In the genomic region with DNA sequence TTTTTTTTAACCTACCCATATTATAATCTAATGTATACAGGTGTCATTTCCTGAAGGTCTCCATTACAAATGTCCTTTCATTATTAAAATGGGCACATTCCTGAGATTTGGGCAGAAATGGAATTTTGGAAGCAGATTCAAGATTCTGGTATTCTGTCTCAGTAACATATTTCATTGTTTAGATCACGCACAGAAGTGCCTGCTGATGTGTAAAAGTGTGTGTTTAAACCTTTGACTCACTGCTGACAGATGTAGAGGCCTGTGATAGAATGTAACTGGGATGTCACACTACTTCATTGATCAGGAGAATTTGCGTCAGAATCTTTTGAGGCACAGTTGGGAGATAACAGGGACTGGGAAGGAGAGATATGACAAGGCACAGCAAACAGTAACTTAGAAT, we compare ENCODE assay signal across 28 cellular contexts.
DNase-seq lines count a peak whose midpoint lies in the region; ATAC-seq and TF ChIP-seq lines count a peak whose summit lies in the region.
"Had no signal": no experiment of that assay in that cellular context is flagged by ENCODE, and none has a peak within 500 bp of the region (broad histone marks: within the 10 kb centered on the region; RNA-seq: fewer than 3 reads in every experiment).

No MANE protein-coding gene starts in this region.

- intact Hi-C loops in activated CD8-positive, alpha-beta T cell treated with anti-CD3 and anti-CD28 coated beads for 36 hours (cut with micrococcal nuclease), result no loop called here

- TF ChIP-seq CTCF in activated CD8-positive, alpha-beta T cell treated with anti-CD3 and anti-CD28 coated beads for 36 hours (IDR thresholded peaks at IDR 0.05), result no peak
- TF ChIP-seq CTCF in fibroblast of the aortic adventitia (IDR thresholded peaks at IDR 0.05; ENCODE audit: insufficient read depth, low read length), result no peak

- peaks cover 43% of the 10 kb centered on the region for H3K4me1 Mint-ChIP-seq in activated CD8-positive, alpha-beta T cell treated with anti-CD3 and anti-CD28 coated beads, Interleukin-2, amount 10 ng/mL, durations not matched to agents 7 days and 5 days (ENCODE audit: low read depth)
- peaks cover 15% of the 10 kb centered on the region for H3K4me1 Mint-ChIP-seq in activated CD8-positive, alpha-beta T cell treated with anti-CD3 and anti-CD28 coated beads for 36 hours (ENCODE audit: low read depth)
- peaks cover 74% of the 10 kb centered on the region for H3K4me1 Mint-ChIP-seq in activated CD4-positive, alpha-beta memory T cell treated with anti-CD3 and anti-CD28 coated beads, Interleukin-2, amount 10 ng/mL, durations not matched to agents 7 days and 5 days
- H3K4me1 Mint-ChIP-seq: activated naive CD4-positive, alpha-beta T cell treated with anti-CD3 and anti-CD28 coated beads, Interleukin-2, amount 50 U/mL, for 24 hours; stimulated activated naive B cell treated with anti-CD40 and anti-IgM and Interleukin-4, amounts not matched to agents 10 μg/mL and 1 μg/mL and 100 μg/mL, for 72 hours had no signal

- POLR2A ChIA-PET in activated CD8-positive, alpha-beta T cell treated with anti-CD3 and anti-CD28 coated beads, Interleukin-2, amount 10 ng/mL, durations not matched to agents 7 days and 5 days (lab: Charles Lee), result interaction anchor here (0.7 kb wide), 1 partner anchor 1461 kb away, joined by 3 read pairs; no protein-coding TSS in a partner anchor
- POLR2A ChIA-PET in activated CD8-positive, alpha-beta T cell treated with anti-CD3 and anti-CD28 coated beads for 36 hours (lab: Charles Lee), result interaction anchor here (1.6 kb wide), 1 partner anchor 12 kb away, joined by 4 read pairs; no protein-coding TSS in a partner anchor
- POLR2A ChIA-PET in activated CD4-positive, alpha-beta memory T cell treated with anti-CD3 and anti-CD28 coated beads, Interleukin-2, amount 10 ng/mL, durations not matched to agents 7 days and 5 days (lab: Charles Lee), result interaction anchor here (1.3 to 2.8 kb wide), 3 partner anchors 9 to 31 kb away, joined by 3 to 15 read pairs (median 10); no protein-coding TSS in a partner anchor

- no peaks in the 10 kb centered on the region for H3K27me3 Mint-ChIP-seq in activated CD8-positive, alpha-beta T cell treated with anti-CD3 and anti-CD28 coated beads, Interleukin-2, amount 10 ng/mL, durations not matched to agents 7 days and 5 days (ENCODE audit: low read depth)
- no peaks in the 10 kb centered on the region for H3K27me3 Mint-ChIP-seq in activated CD8-positive, alpha-beta T cell treated with anti-CD3 and anti-CD28 coated beads for 36 hours
- no peaks in the 10 kb centered on the region for H3K27me3 Mint-ChIP-seq in activated CD4-positive, alpha-beta memory T cell treated with anti-CD3 and anti-CD28 coated beads, Interleukin-2, amount 10 ng/mL, durations not matched to agents 7 days and 5 days
- H3K27me3 Mint-ChIP-seq: activated naive CD4-positive, alpha-beta T cell treated with anti-CD3 and anti-CD28 coated beads, Interleukin-2, amount 50 U/mL, for 24 hours; CD4-positive, alpha-beta memory T cell; stimulated activated naive B cell treated with anti-CD40 and anti-IgM and Interleukin-4, amounts not matched to agents 10 μg/mL and 1 μg/mL and 100 μg/mL, for 72 hours had no signal

- peak; percentile 7 for DNase-seq in activated CD8-positive, alpha-beta T cell treated with anti-CD3 and anti-CD28 coated beads, Interleukin-2, amount 10 ng/mL, durations not matched to agents 7 days and 5 days
- DNase-seq in activated CD8-positive, alpha-beta T cell treated with anti-CD3 and anti-CD28 coated beads for 36 hours, result no peak
- DNase-seq in EH (ENCODE audit: low read depth) (peak; percentile 73), fibroblast of the aortic adventitia (ENCODE audit: low read depth) (peak; percentile 68), medulla oblongata (ENCODE audit: extremely low spot score) (no peak), activated gamma-delta T cell treated with Interleukin-2 at 50 U/mL for 16 hours (no peak)
- DNase-seq in activated CD4-positive, alpha-beta memory T cell treated with anti-CD3 and anti-CD28 coated beads, Interleukin-2, amount 10 ng/mL, durations not matched to agents 7 days and 5 days, result no peak
- no peak for DNase-seq in stimulated activated CD4-positive, alpha-beta T cell treated with anti-CD3 and anti-CD28 coated beads, Interleukin-4, amount 100 ng/mL, for 24 hours
- DNase-seq: activated CD4-positive, CD25-positive, alpha-beta regulatory T cell treated with anti-CD3 and anti-CD28 coated beads, Interleukin-2, amount 50 U/mL, for 72 hours; activated CD8-positive, alpha-beta memory T cell treated with anti-CD3 and anti-CD28 coated beads for 24 hours; activated T-cell treated with anti-CD3 and anti-CD28 coated beads, Interleukin-2, amount 50 U/mL, for 4 hours; CD4-positive, alpha-beta memory T cell; colonic mucosa; effector CD4-positive, alpha-beta T cell; mucosa of descending colon; NCI-H1417 treated with DMSO at 0.1 percent for 48 hours; NCI-H2029 treated with DMSO at 0.1 percent for 48 hours; NCI-H524 treated with DMSO at 0.1 percent for 48 hours; nephron progenitor cell; NK-92 treated with Interleukin-12 subunit alpha and Interleukin-12 subunit beta, amount 100 ng/mL, for 24 hours; stimulated activated naive B cell treated with anti-CD40 and anti-IgM and Interleukin-4, amounts not matched to agents 10 μg/mL and 1 μg/mL and 100 μg/mL, for 72 hours; upper lobe of right lung had no signal

- H3K36me3 Mint-ChIP-seq in activated CD8-positive, alpha-beta T cell treated with anti-CD3 and anti-CD28 coated beads, Interleukin-2, amount 10 ng/mL, durations not matched to agents 7 days and 5 days (ENCODE audit: low read depth), result peaks cover 23% of the 10 kb centered on the region
- H3K36me3 Mint-ChIP-seq in activated CD8-positive, alpha-beta T cell treated with anti-CD3 and anti-CD28 coated beads for 36 hours (ENCODE audit: low read depth), result no peaks in the 10 kb centered on the region
- H3K36me3 Mint-ChIP-seq in activated CD4-positive, alpha-beta memory T cell treated with anti-CD3 and anti-CD28 coated beads, Interleukin-2, amount 10 ng/mL, durations not matched to agents 7 days and 5 days (ENCODE audit: low read depth), result peaks cover 48% of the 10 kb centered on the region

- no peak overlapping the region for H3K4me3 Mint-ChIP-seq in activated CD8-positive, alpha-beta T cell treated with anti-CD3 and anti-CD28 coated beads, Interleukin-2, amount 10 ng/mL, durations not matched to agents 7 days and 5 days
- no peak overlapping the region for H3K4me3 Mint-ChIP-seq in activated CD8-positive, alpha-beta T cell treated with anti-CD3 and anti-CD28 coated beads for 36 hours
- no peak overlapping the region for H3K4me3 Mint-ChIP-seq in activated CD4-positive, alpha-beta memory T cell treated with anti-CD3 and anti-CD28 coated beads, Interleukin-2, amount 10 ng/mL, durations not matched to agents 7 days and 5 days
- H3K4me3 Mint-ChIP-seq: activated naive CD4-positive, alpha-beta T cell treated with anti-CD3 and anti-CD28 coated beads, Interleukin-2, amount 50 U/mL, for 24 hours; activated T-cell treated with anti-CD3 and anti-CD28 coated beads, Interleukin-2, amount 50 U/mL, for 4 hours; CD4-positive, alpha-beta memory T cell; nephron progenitor cell; stimulated activated naive B cell treated with anti-CD40 and anti-IgM and Interleukin-4, amounts not matched to agents 10 μg/mL and 1 μg/mL and 100 μg/mL, for 72 hours had no signal

- H3K27ac Mint-ChIP-seq in activated CD8-positive, alpha-beta T cell treated with anti-CD3 and anti-CD28 coated beads, Interleukin-2, amount 10 ng/mL, durations not matched to agents 7 days and 5 days, result peak overlapping the region; percentile 83
- no peak overlapping the region for H3K27ac Mint-ChIP-seq in activated CD8-positive, alpha-beta T cell treated with anti-CD3 and anti-CD28 coated beads for 36 hours
- H3K27ac Mint-ChIP-seq in activated CD4-positive, alpha-beta memory T cell treated with anti-CD3 and anti-CD28 coated beads, Interleukin-2, amount 10 ng/mL, durations not matched to agents 7 days and 5 days, result peak overlapping the region; percentile 91
- H3K27ac Mint-ChIP-seq: activated naive CD4-positive, alpha-beta T cell treated with anti-CD3 and anti-CD28 coated beads, Interleukin-2, amount 50 U/mL, for 24 hours; CD4-positive, alpha-beta memory T cell; nephron progenitor cell; stimulated activated naive B cell treated with anti-CD40 and anti-IgM and Interleukin-4, amounts not matched to agents 10 μg/mL and 1 μg/mL and 100 μg/mL, for 72 hours had no signal

- peaks cover 6% of the 10 kb centered on the region for H3K9me3 Mint-ChIP-seq in activated CD8-positive, alpha-beta T cell treated with anti-CD3 and anti-CD28 coated beads, Interleukin-2, amount 10 ng/mL, durations not matched to agents 7 days and 5 days (ENCODE audit: insufficient read depth)
- no peaks in the 10 kb centered on the region for H3K9me3 Mint-ChIP-seq in activated CD8-positive, alpha-beta T cell treated with anti-CD3 and anti-CD28 coated beads for 36 hours
- peaks cover 6% of the 10 kb centered on the region for H3K9me3 Mint-ChIP-seq in activated CD4-positive, alpha-beta memory T cell treated with anti-CD3 and anti-CD28 coated beads, Interleukin-2, amount 10 ng/mL, durations not matched to agents 7 days and 5 days
- H3K9me3 Mint-ChIP-seq: activated naive CD4-positive, alpha-beta T cell treated with anti-CD3 and anti-CD28 coated beads, Interleukin-2, amount 50 U/mL, for 24 hours; activated T-cell treated with anti-CD3 and anti-CD28 coated beads, Interleukin-2, amount 50 U/mL, for 4 hours; CD4-positive, alpha-beta memory T cell; stimulated activated naive B cell treated with anti-CD40 and anti-IgM and Interleukin-4, amounts not matched to agents 10 μg/mL and 1 μg/mL and 100 μg/mL, for 72 hours had no signal

- no peak overlapping the region for H3K4me3 ChIP-seq in fibroblast of the aortic adventitia (ENCODE audit: low read depth, low read length)
- H3K4me3 ChIP-seq: colonic mucosa, hepatocyte, lung, mucosa of descending colon, suprapubic skin, upper lobe of right lung had no signal

- no peak for ATAC-seq in activated CD8-positive, alpha-beta T cell treated with anti-CD3 and anti-CD28 coated beads, Interleukin-2, amount 10 ng/mL, durations not matched to agents 7 days and 5 days
- no peak for ATAC-seq in activated CD8-positive, alpha-beta T cell treated with anti-CD3 and anti-CD28 coated beads for 36 hours
- ATAC-seq: activated T-cell treated with anti-CD3 and anti-CD28 coated beads, Interleukin-2, amount 50 U/mL, for 4 hours; mucosa of descending colon; Right ventricle myocardium inferior; SK-N-SH treated with all-trans-retinoic acid at 6 μM for 48 hours; stimulated activated naive B cell treated with anti-CD40 and anti-IgM and Interleukin-4, amounts not matched to agents 10 μg/mL and 1 μg/mL and 100 μg/mL, for 72 hours; upper lobe of right lung had no signal

- CTCF ChIA-PET in activated CD8-positive, alpha-beta T cell treated with anti-CD3 and anti-CD28 coated beads, Interleukin-2, amount 10 ng/mL, durations not matched to agents 7 days and 5 days (lab: Charles Lee), result interaction anchor here (1.0 to 1.5 kb wide), 3 partner anchors 9 to 43 kb away, joined by 3 to 7 read pairs (median 3); no protein-coding TSS in a partner anchor
- CTCF ChIA-PET in activated CD8-positive, alpha-beta T cell treated with anti-CD3 and anti-CD28 coated beads for 36 hours (lab: Charles Lee), result interaction anchor here (1.5 kb wide), 1 partner anchor 42 kb away, joined by 5 read pairs; no protein-coding TSS in a partner anchor
- CTCF ChIA-PET in activated CD4-positive, alpha-beta memory T cell treated with anti-CD3 and anti-CD28 coated beads, Interleukin-2, amount 10 ng/mL, durations not matched to agents 7 days and 5 days (lab: Charles Lee), result interaction anchor here (0.7 to 4.4 kb wide), 3 partner anchors 10 to 346 kb away, joined by 3 to 18 read pairs (median 14); no protein-coding TSS in a partner anchor

Comparison
In these comparisons a context has a peak if more than half of its experiments do, and no peak if none do; other contexts are left out.
1. DNase-seq: peak in activated CD8-positive, alpha-beta T cell treated with anti-CD3 and anti-CD28 coated beads, Interleukin-2, amount 10 ng/mL, durations not matched to agents 7 days and 5 days (single experiment), EH (single experiment) and fibroblast of the aortic adventitia (single experiment); none in activated CD8-positive, alpha-beta T cell treated with anti-CD3 and anti-CD28 coated beads for 36 hours (single experiment), activated CD4-positive, alpha-beta memory T cell treated with anti-CD3 and anti-CD28 coated beads, Interleukin-2, amount 10 ng/mL, durations not matched to agents 7 days and 5 days (single experiment), medulla oblongata (single experiment), stimulated activated CD4-positive, alpha-beta T cell treated with anti-CD3 and anti-CD28 coated beads, Interleukin-4, amount 100 ng/mL, for 24 hours (single experiment) and activated gamma-delta T cell treated with Interleukin-2 at 50 U/mL for 16 hours (single experiment).